ENCODE assay signal across 10 cellular contexts in genomic region chr17:353213-353837, GRCh38. TPM values are rescaled to one million over a fixed set of nuclear protein-coding genes. Genes with fewer than 3 reads are reported as not detected.
DNase-seq lines count a peak whose midpoint lies in the region; ATAC-seq and TF ChIP-seq lines count a peak whose summit lies in the region.
"Had no signal": no experiment of that assay in that cellular context is flagged by ENCODE, and none has a peak within 500 bp of the region (broad histone marks: within the 10 kb centered on the region; RNA-seq: fewer than 3 reads in every experiment).

No MANE protein-coding gene starts in this region.

- H3K27ac ChIP-seq in WERI-Rb-1 (peak overlapping the region; percentile 96), lung (ENCODE audit: low read depth in 1 of 2, low read length in 1 of 2) (peak overlapping the region in 1 of 2 donors; percentile 89), spleen (peak overlapping the region; percentile 74 to 91 (median 82)), ovary (peak overlapping the region in 1 of 2 donors; percentile 66)

- H3K27me3 ChIP-seq in WERI-Rb-1 (ENCODE audit: insufficient read depth, low read depth, severe bottlenecking) = no peaks in the 10 kb centered on the region
- H3K27me3 ChIP-seq in lung (ENCODE audit: control insufficient read depth, insufficient read depth) = no peaks in the 10 kb centered on the region
- no peaks in the 10 kb centered on the region for H3K27me3 ChIP-seq in spleen (replicated peaks in 1 of 7)
- H3K27me3 ChIP-seq in ovary = no peaks in the 10 kb centered on the region

- peak; percentile 68 for DNase-seq in NCI-H1436 treated with DMSO at 0.1 percent for 48 hours (lab: John Stamatoyannopoulos, UW)
- DNase-seq in WERI-Rb-1 = no peak
- DNase-seq in lung (ENCODE audit: low spot score) = no peak
- DNase-seq in spleen = no peak
- DNase-seq in MV-4-11 (lab: John Stamatoyannopoulos, UW) = no peak
- no peak for DNase-seq in ovary
- no peak for DNase-seq in activated naive CD4-positive, alpha-beta T cell (lab: John Stamatoyannopoulos, UW)
- DNase-seq: T-helper 1 cell had no signal

- peaks cover 0 to 42% of the 10 kb centered on the region in 2 donors for H3K4me1 ChIP-seq in lung (ENCODE audit: control insufficient read depth in 2 of 2, insufficient read depth in 2 of 2, low read length in 2 of 2)
- H3K4me1 ChIP-seq in spleen = peaks cover 32 to 57% (median 49%) of the 10 kb centered on the region in 6 donors
- H3K4me1 ChIP-seq in ovary (ENCODE audit: insufficient read depth) = peaks cover 31% of the 10 kb centered on the region

- peak; percentile 22 for ATAC-seq in lung (ENCODE audit: insufficient read depth, low FRiP score)
- ATAC-seq in GM19328 (IDR thresholded peaks at IDR 0.05; ENCODE audit: unreplicated experiment) = no peak
- ATAC-seq: K562 had no signal

- TF ChIP-seq POLR2A in spleen (IDR thresholded peaks at IDR 0.05) (no peak), ovary (IDR thresholded peaks at IDR 0.05) (no peak)

- no peaks in the 10 kb centered on the region for H3K9me3 ChIP-seq in WERI-Rb-1 (ENCODE audit: severe bottlenecking)
- H3K9me3 ChIP-seq in lung (ENCODE audit: control insufficient read depth in 2 of 2, insufficient read depth in 1 of 2, low read length in 1 of 2) = no peaks in the 10 kb centered on the region
- no peaks in the 10 kb centered on the region for H3K9me3 ChIP-seq in spleen
- H3K9me3 ChIP-seq in ovary = no peaks in the 10 kb centered on the region

- intact Hi-C loops in spleen (cut with DNase I; ENCODE audit: low total_unique reads) = no loop called here
- intact Hi-C loops in ovary (cut with DNase I) = no loop called here

- H3K36me3 ChIP-seq in WERI-Rb-1 = peaks cover 4% of the 10 kb centered on the region
- no peaks in the 10 kb centered on the region for H3K36me3 ChIP-seq in lung (ENCODE audit: control insufficient read depth in 2 of 2, insufficient read depth in 2 of 2, low read length in 2 of 2)
- H3K36me3 ChIP-seq in spleen = no peaks in the 10 kb centered on the region
- H3K36me3 ChIP-seq in ovary = no peaks in the 10 kb centered on the region

- TF ChIP-seq EP300 in ovary (IDR thresholded peaks at IDR 0.05) = no peak

- TF ChIP-seq CTCF in WERI-Rb-1 (IDR thresholded peaks at IDR 0.05; ENCODE audit: low read depth, low read length) (no peak), lung (IDR thresholded peaks at IDR 0.05; ENCODE audit: control extremely low read depth, extremely low read depth) (no peak), spleen (IDR thresholded peaks at IDR 0.05 in 8 of 11, conservative IDR thresholded peaks at IDR 0.05 in 3 of 11) (no peak), ovary (IDR thresholded peaks at IDR 0.05) (no peak)

- 49 to 63% methylated on average over 8 of the region's 8 CpGs for WGBS in lung, 2 donors
- WGBS in spleen, 5 donors = 23 to 65% (median 55%) methylated on average over 7 to 8 of the region's 8 CpGs
- 41 to 77% (median 75%) methylated on average over 7 to 8 of the region's 8 CpGs for WGBS in ovary, 3 donors

- no peak overlapping the region for H3K4me3 ChIP-seq in WERI-Rb-1 (ENCODE audit: low read depth, low read length)
- no peak overlapping the region for H3K4me3 ChIP-seq in lung
- H3K4me3 ChIP-seq in spleen = no peak overlapping the region
- no peak overlapping the region for H3K4me3 ChIP-seq in ovary
- H3K4me3 ChIP-seq: K562 had no signal

RNA-seq across cellular contexts. Expression of gene RPH3AL, which starts 0.7 kb away (rescaled TPM):
- 10 to 100 TPM; 21.1 to 76.6 TPM for total RNA-seq in lung
- polyA plus RNA-seq in lung = 10 to 100 TPM; 19.5 to 22.1 TPM
- 100 to 1,000 TPM in 1 of 7 donors, 10 to 100 TPM in 6; 44.2 to 182 (median 58.6) TPM for total RNA-seq in spleen
- 10 to 100 TPM in 1 of 3 donors, 1 to 10 TPM in 2; 4.8 to 27.1 (median 7.4) TPM for polyA plus RNA-seq in spleen
- 10 to 100 TPM; 19.4 to 43.8 (median 25.5) TPM for total RNA-seq in ovary
- polyA plus RNA-seq in ovary = 10 to 100 TPM in 1 of 2 donors, 1 to 10 TPM in 1; 5.8 to 15.6 TPM
